23 cellular contexts compared by ENCODE assay signal in genomic region chr4:169428376-169428775, GRCh38.
"Had no signal": no experiment of that assay in that cellular context is flagged by ENCODE, and none has a peak within 500 bp of the region (broad histone marks: within the 10 kb centered on the region; RNA-seq: fewer than 3 reads in every experiment).

No MANE protein-coding gene starts in this region.

- H3K4me3 ChIP-seq: left ventricle myocardium inferior, lung, mucosa of descending colon, ovary, right atrium auricular region, right lobe of liver, smooth muscle cell, suprapubic skin, thoracic aorta, tibial artery, upper lobe of right lung had no signal

- ATAC-seq: mucosa of descending colon; naive thymus-derived CD4-positive, alpha-beta T cell; natural killer cell treated with Interleukin-12 subunit alpha and Interleukin-12 subunit beta and Interleukin-15 and Interleukin-18, amount 100 ng/mL, for 72 hours; right lobe of liver; stimulated activated memory B cell treated with anti-CD40 and anti-IgM and Interleukin-4, amounts not matched to agents 10 μg/mL and 1 μg/mL and 100 μg/mL, for 72 hours; upper lobe of right lung had no signal

- DNase-seq: hypothalamus; immature natural killer cell; islet precursor cell; left ventricle myocardium inferior; midbrain; mucosa of descending colon; naive thymus-derived CD4-positive, alpha-beta T cell; ovary; right lobe of liver; stimulated activated CD4-positive, alpha-beta T cell treated with anti-CD3 and anti-CD28 coated beads, Interleukin-1b, Interleukin-23, amount 100 ng/mL, for 48 hours; stimulated activated CD4-positive, alpha-beta T cell treated with anti-CD3 and anti-CD28 coated beads, Interleukin-2, amount 100 ng/mL, for 48 hours; stimulated activated CD4-positive, alpha-beta T cell treated with anti-CD3 and anti-CD28 coated beads, Interleukin-4, amount 100 ng/mL, for 4 hours; stimulated activated CD8-positive, alpha-beta memory T cell treated with anti-CD3 and anti-CD28 coated beads, Interleukin-4, amount 100 ng/mL, for 48 hours; tibial artery; trophoblast cell; upper lobe of right lung had no signal
